Comparison of ENCODE assay signal across 8 cellular contexts in genomic region chr1:160261878-160262794, GRCh38. TPM values are rescaled to one million over a fixed set of nuclear protein-coding genes. Genes with fewer than 3 reads are reported as not detected.
DNase-seq lines count a peak whose midpoint lies in the region; ATAC-seq, FAIRE-seq and TF ChIP-seq lines count a peak whose summit lies in the region.

DCAF8 (minus strand) TSS chr1:160262549; CDS start chr1:160244008, 18,541 bp downstream.

- intact Hi-C loops in HepG2 (cut with micrococcal nuclease; ENCODE audit: unreplicated experiment) = loop anchor here (2.0 kb wide), 1 partner anchor 23 kb away; the partner anchor contains the start of gene PEX19

- peak within 1 kb of the TSS; percentile 83 for H3K4me2 ChIP-seq in HepG2 (ENCODE audit: low read depth, low read length)

- TF ChIP-seq CTCF in C4-2B (conservative IDR thresholded peaks at IDR 0.05) = no peak
- TF ChIP-seq CTCF in HepG2 (CRISPR knock-in tag; IDR thresholded peaks at IDR 0.05) = peak; percentile 15; the same call in 1 of the 2 replicates

- no peaks in the 10 kb centered on the region; a peak in 1 of 5 replicates for H3K27me3 ChIP-seq in HepG2 (ENCODE audit: control insufficient read depth in 1 of 2, insufficient read depth in 2 of 2, low read length in 2 of 2)

- peak within 1 kb of the TSS; percentile 79 to 100 (median 100) for H3K4me3 ChIP-seq in HepG2 (replicated peaks in 1 of 3; ENCODE audit: insufficient read depth in 1 of 3, low read depth in 2 of 3, low read length in 3 of 3)

- ATAC-seq in GM19395 (IDR thresholded peaks at IDR 0.05; ENCODE audit: unreplicated experiment) (peak; percentile 83), HG03565 (IDR thresholded peaks at IDR 0.05; ENCODE audit: unreplicated experiment) (peak; percentile 80), HepG2 (peak; percentile 94)

- BruUV-seq in HepG2 (replicated peaks; lab: Mats Ljungman, UMichigan) = TSS peak; percentile 61

- TF ChIP-seq POLR2A in HepG2 (IDR thresholded peaks at IDR 0.05; ENCODE audit: insufficient read depth in 1 of 2, low read depth in 2 of 2, low read length in 2 of 2) = peak; percentile 92 to 94

- H3K27ac ChIP-seq in C4-2B (peak within 1 kb of the TSS; percentile 96), HepG2 (ENCODE audit: extremely low read length, insufficient read depth, low read length) (peak within 1 kb of the TSS; percentile 95)

- POLR2A ChIA-PET in HepG2 (lab: Yijun Ruan, JAX) = interaction anchor here (0.9 to 3.7 kb wide), 24 partner anchors 8 to 216 kb away, joined by 3 to 42 read pairs (median 5); partner anchors contain the start of genes CASQ1, IGSF8, KCNJ10 and PEX19

- TF ChIP-seq EP300 in HepG2 (IDR thresholded peaks at IDR 0.05; ENCODE audit: low read depth in 2 of 2, low read length in 2 of 2) (0 out of 4 replicates have a peak, but pooled peaks of 1 of the 2 experiments have one; percentile 7), HepG2 (CRISPR knock-in tag; IDR thresholded peaks at IDR 0.05; ENCODE audit: borderline replicate concordance) (no peak)

- in situ Hi-C loops in HepG2 (cut with HindIII; ENCODE audit: extremely low pct_ligation_motif_present, low pct_unique_long_range_greater_than_20kb) = no loop called here

- FAIRE-seq in HepG2 (lab: Jason Lieb, UNC) = peak; percentile 93

- no peaks in the 10 kb centered on the region; a peak in 1 of 5 replicates for H3K36me3 ChIP-seq in HepG2 (replicated peaks in 1 of 2; ENCODE audit: control insufficient read depth in 1 of 2, insufficient read depth in 2 of 2, low read length in 2 of 2)

- H4K20me1 ChIP-seq in HepG2 (ENCODE audit: insufficient read depth, low read length) = 0 out of 2 replicates have a peak, but pooled peaks cover 8% of the 10 kb centered on the region

- H3K9ac ChIP-seq in HepG2 (ENCODE audit: insufficient read depth, low read depth, low read length) = peak within 1 kb of the TSS; percentile 99

- peak; percentile 33; the same call in 1 of the 2 replicates for TF ChIP-seq RAD21 in HepG2 (CRISPR knock-in tag; IDR thresholded peaks at IDR 0.05)

- no peak within 1 kb of the TSS for H2AFZ ChIP-seq in HepG2 (ENCODE audit: low read length)

- no peaks in the 10 kb centered on the region for H3K9me3 ChIP-seq in HepG2 (ENCODE audit: low read length)

- H3K4me1 ChIP-seq in HepG2 (ENCODE audit: insufficient read depth, low read length) = peaks cover 49% of the 10 kb centered on the region

- peak; percentile 98 for DNase-seq in NCI-H774 (lab: John Stamatoyannopoulos, UW)
- peak; percentile 95 to 96 for DNase-seq in activated CD4-positive, alpha-beta T cell treated with anti-CD3 and anti-CD28 coated beads, Interleukin-2, amount 50 U/mL, for 4 hours
- DNase-seq in dermis blood vessel endothelial cell = peak; percentile 99
- peak; percentile 94 for DNase-seq in HepG2 (ENCODE audit: low spot score)
- peak; percentile 98 for DNase-seq in stimulated activated CD4-positive, alpha-beta T cell treated with anti-CD3 and anti-CD28 coated beads, Interleukin-4, amount 100 ng/mL, for 1 hour

- WGBS in HepG2 (ENCODE audit: low lambda C conversion rate) = under 1% methylated on average over 37 of the region's 69 CpGs

- H3K79me2 ChIP-seq in HepG2 (ENCODE audit: insufficient read depth, low read length) = peaks cover 43% of the 10 kb centered on the region

- CTCF ChIA-PET in HepG2 (lab: Yijun Ruan, JAX; ENCODE audit: low intra/inter-chr PET ratio, low total read pairs) = no interaction called here

TF ChIP-seq in HepG2, 621 proteins besides CTCF, POLR2A, EP300 and RAD21 (continues in another document):
- TF ChIP-seq KLF11 (CRISPR knock-in tag; IDR thresholded peaks at IDR 0.05) (peak; percentile 76; the same call in 1 of the 2 replicates), DRAP1 (CRISPR knock-in tag; IDR thresholded peaks at IDR 0.05) (peak; percentile 96), ZNF713 (CRISPR knock-in tag; IDR thresholded peaks at IDR 0.05) (no peak; the same call in 1 of the 2 replicates), SAP130 (CRISPR knock-in tag; IDR thresholded peaks at IDR 0.05; ENCODE audit: low read depth) (peak; percentile 78), NBN (conservative IDR thresholded peaks at IDR 0.05) (no peak), MLLT10 (CRISPR knock-in tag; IDR thresholded peaks at IDR 0.05) (no peak), ZNF501 (CRISPR knock-in tag; IDR thresholded peaks at IDR 0.05) (peak; percentile 62), ARID4A (CRISPR knock-in tag; IDR thresholded peaks at IDR 0.05; ENCODE audit: borderline replicate concordance) (peak; percentile 94), ZSCAN21 (CRISPR knock-in tag; IDR thresholded peaks at IDR 0.05; ENCODE audit: borderline replicate concordance) (no peak), ZNF33A (CRISPR knock-in tag; IDR thresholded peaks at IDR 0.05; ENCODE audit: borderline replicate concordance) (0 out of 2 replicates have a peak, but pooled peaks have one; percentile 57), HIC2 (CRISPR knock-in tag; IDR thresholded peaks at IDR 0.05; ENCODE audit: low read depth) (no peak), BCL6 (CRISPR knock-in tag; IDR thresholded peaks at IDR 0.05) (peak; percentile 60)

RNA-seq across cellular contexts. Expression of gene DCAF8, which starts in this region (rescaled TPM):
- total RNA-seq in dermis blood vessel endothelial cell = 82.1 and 87.3 TPM in 2 replicates
- 52.3 and 79.8 TPM in 2 replicates for total RNA-seq in HepG2 (2016; rRNA removed; fragmentation: Illumina TruSeq; extraction: Trizol)
- 17.5 and 18.7 TPM in 2 replicates for total RNA-seq in HepG2 (2016; cell fraction: cytosol; rRNA removed; fragmentation: Illumina TruSeq; extraction: Trizol; ENCODE audit: low read depth)
- total RNA-seq in HepG2 (2016; cell fraction: insoluble cytoplasmic fraction; rRNA removed; fragmentation: Illumina TruSeq; extraction: Trizol) = 48.0 and 77.3 TPM in 2 replicates
- 29.8 and 32.3 TPM in 2 replicates for total RNA-seq in HepG2 (2016; cell fraction: membrane; rRNA removed; fragmentation: Illumina TruSeq; extraction: Trizol)
- 139 and 162 TPM in 2 replicates for total RNA-seq in HepG2 (2016; cell fraction: nucleus; rRNA removed; fragmentation: Illumina TruSeq; extraction: Trizol)
- 73.4 and 94.7 TPM in 2 replicates for polyA plus RNA-seq in HepG2 (2011; rRNA removed)
- 33.1 and 34.2 TPM in 2 replicates for polyA plus RNA-seq in HepG2 (2011; cell fraction: cytosol; rRNA removed)
- 505 and 552 TPM in 2 replicates for polyA plus RNA-seq in HepG2 (2011; cell fraction: nucleus; rRNA removed)
- 63.6 and 76.2 TPM in 2 replicates for polyA plus RNA-seq in HepG2 (2012)
- polyA plus RNA-seq in HepG2 (2016; cell fraction: cytosol; fragmentation: Illumina TruSeq; extraction: Trizol; ENCODE audit: low read depth) = 4.0 and 4.4 TPM in 2 replicates
- polyA plus RNA-seq in HepG2 (2016; cell fraction: insoluble cytoplasmic fraction; fragmentation: Illumina TruSeq; extraction: Trizol; ENCODE audit: low read depth) = 34.8 and 37.8 TPM in 2 replicates
- polyA plus RNA-seq in HepG2 (2016; cell fraction: membrane; fragmentation: Illumina TruSeq; extraction: Trizol; ENCODE audit: low read depth) = 12.0 and 13.0 TPM in 2 replicates
- 243 and 251 TPM in 2 replicates for polyA plus RNA-seq in HepG2 (2016; cell fraction: nucleus; fragmentation: Illumina TruSeq; extraction: Trizol; ENCODE audit: insufficient read depth, low read depth)
- 86.3 and 97.5 TPM in 2 replicates for polyA minus RNA-seq in HepG2 (2011; rRNA and poly(A)+ RNA removed; ENCODE audit: low replicate concordance)
- 20.5 and 34.4 TPM in 2 replicates for polyA minus RNA-seq in HepG2 (2011; cell fraction: cytosol; rRNA and poly(A)+ RNA removed)
- 227 and 254 TPM in 2 replicates for polyA minus RNA-seq in HepG2 (2011; cell fraction: nucleus; rRNA and poly(A)+ RNA removed)

Comparison
In these comparisons a context has a peak if more than half of its experiments do, and no peak if none do; other contexts are left out.
1. Peak in every context shown above with its lines: DNase-seq, ATAC-seq, H3K4me3 ChIP-seq and H3K27ac ChIP-seq.